In genomic region chr1:50719126-50719525, GRCh38 we compare ENCODE assay signal across 1 cellular context.
TF ChIP-seq lines count a peak whose summit lies in the region.

No MANE protein-coding gene starts in this region.

TF ChIP-seq in GM23338, 12 proteins besides CTCF, POLR2A, EP300 and RAD21 (continued from another document):
- TF ChIP-seq, protein P1, sequence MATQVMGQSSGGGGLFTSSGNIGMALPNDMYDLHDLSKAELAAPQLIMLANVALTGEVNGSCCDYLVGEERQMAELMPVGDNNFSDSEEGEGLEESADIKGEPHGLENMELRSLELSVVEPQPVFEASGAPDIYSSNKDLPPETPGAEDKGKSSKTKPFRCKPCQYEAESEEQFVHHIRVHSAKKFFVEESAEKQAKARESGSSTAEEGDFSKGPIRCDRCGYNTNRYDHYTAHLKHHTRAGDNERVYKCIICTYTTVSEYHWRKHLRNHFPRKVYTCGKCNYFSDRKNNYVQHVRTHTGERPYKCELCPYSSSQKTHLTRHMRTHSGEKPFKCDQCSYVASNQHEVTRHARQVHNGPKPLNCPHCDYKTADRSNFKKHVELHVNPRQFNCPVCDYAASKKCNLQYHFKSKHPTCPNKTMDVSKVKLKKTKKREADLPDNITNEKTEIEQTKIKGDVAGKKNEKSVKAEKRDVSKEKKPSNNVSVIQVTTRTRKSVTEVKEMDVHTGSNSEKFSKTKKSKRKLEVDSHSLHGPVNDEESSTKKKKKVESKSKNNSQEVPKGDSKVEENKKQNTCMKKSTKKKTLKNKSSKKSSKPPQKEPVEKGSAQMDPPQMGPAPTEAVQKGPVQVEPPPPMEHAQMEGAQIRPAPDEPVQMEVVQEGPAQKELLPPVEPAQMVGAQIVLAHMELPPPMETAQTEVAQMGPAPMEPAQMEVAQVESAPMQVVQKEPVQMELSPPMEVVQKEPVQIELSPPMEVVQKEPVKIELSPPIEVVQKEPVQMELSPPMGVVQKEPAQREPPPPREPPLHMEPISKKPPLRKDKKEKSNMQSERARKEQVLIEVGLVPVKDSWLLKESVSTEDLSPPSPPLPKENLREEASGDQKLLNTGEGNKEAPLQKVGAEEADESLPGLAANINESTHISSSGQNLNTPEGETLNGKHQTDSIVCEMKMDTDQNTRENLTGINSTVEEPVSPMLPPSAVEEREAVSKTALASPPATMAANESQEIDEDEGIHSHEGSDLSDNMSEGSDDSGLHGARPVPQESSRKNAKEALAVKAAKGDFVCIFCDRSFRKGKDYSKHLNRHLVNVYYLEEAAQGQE (IDR thresholded peaks at IDR 0.05; ENCODE audit: unreplicated experiment): no peak
- TF ChIP-seq ZNF331 (CRISPR knock-in tag; IDR thresholded peaks at IDR 0.05; ENCODE audit: low read depth): no peak
- TF ChIP-seq CREB1 (CRISPR knock-in tag; IDR thresholded peaks at IDR 0.05; ENCODE audit: low read depth): no peak
- TF ChIP-seq ZNF114 (CRISPR knock-in tag; IDR thresholded peaks at IDR 0.05): no peak
- TF ChIP-seq JUNB (IDR thresholded peaks at IDR 0.05; ENCODE audit: unreplicated experiment): no peak
- TF ChIP-seq POLR2AphosphoS5 (IDR thresholded peaks at IDR 0.05; ENCODE audit: low read depth): no peak
